Comparison of ENCODE assay signal across 8 cellular contexts in genomic region chr4:24551492-24552330, GRCh38. TPM values are rescaled to one million over a fixed set of nuclear protein-coding genes. Genes with fewer than 3 reads are reported as not detected.
DNase-seq lines count a peak whose midpoint lies in the region; ATAC-seq and TF ChIP-seq lines count a peak whose summit lies in the region.

No MANE protein-coding gene starts in this region.

- H3K9me3 Mint-ChIP-seq in MCF 10A (ENCODE audit: unreplicated experiment): no peaks in the 10 kb centered on the region

- CTCF ChIA-PET in MCF 10A (lab: Yijun Ruan, JAX): interaction anchor here (0.5 to 3.9 kb wide), 16 partner anchors 10 to 771 kb away, joined by 3 to 14 read pairs (median 4); no protein-coding TSS in a partner anchor

- no peak overlapping the region for H3K4me3 Mint-ChIP-seq in MCF 10A (ENCODE audit: unreplicated experiment)

- 65 to 67% methylated on average over 2 of the region's 2 CpGs for WGBS in tibial nerve, 2 donors

- H3K4me1 Mint-ChIP-seq in MCF 10A (ENCODE audit: insufficient read depth, unreplicated experiment): peaks cover 18% of the 10 kb centered on the region

- no peak for ATAC-seq in HG03457 (IDR thresholded peaks at IDR 0.05; ENCODE audit: unreplicated experiment)

- H3K27me3 Mint-ChIP-seq in MCF 10A (ENCODE audit: insufficient read depth, unreplicated experiment): no peaks in the 10 kb centered on the region

- TF ChIP-seq POLR2A in breast epithelium (IDR thresholded peaks at IDR 0.05) (no peak), Peyer's patch (IDR thresholded peaks at IDR 0.05) (no peak), tibial nerve (IDR thresholded peaks at IDR 0.05) (no peak)

- POLR2A ChIA-PET in MCF 10A (lab: Yijun Ruan, JAX): interaction anchor here (0.5 to 2.0 kb wide), 5 partner anchors 12 to 1067 kb away, joined by 3 to 7 read pairs (median 4); partner anchors contain the start of gene DHX15

- H3K27ac ChIP-seq in breast epithelium (no peak overlapping the region), Peyer's patch (no peak overlapping the region), tibial nerve (peak overlapping the region in 2 of 4 donors; percentile 13 to 23)

- TF ChIP-seq CTCF in MCF 10A (IDR thresholded peaks at IDR 0.05; ENCODE audit: unreplicated experiment): peak; percentile 43
- TF ChIP-seq CTCF in breast epithelium (IDR thresholded peaks at IDR 0.05): no peak
- TF ChIP-seq CTCF in Peyer's patch (IDR thresholded peaks at IDR 0.05): peak in 4 of 6 experiments; percentile 12 to 28 (median 23)
- peak; percentile 47 for TF ChIP-seq CTCF in fibroblast of the aortic adventitia (IDR thresholded peaks at IDR 0.05; ENCODE audit: insufficient read depth, low read length)
- TF ChIP-seq CTCF in tibial nerve (IDR thresholded peaks at IDR 0.05): peak in 3 of 5 experiments; percentile 13 to 27 (median 17)

- no peak for TF ChIP-seq EP300 in tibial nerve (IDR thresholded peaks at IDR 0.05)

- peaks cover 65% of the 10 kb centered on the region for H3K36me3 Mint-ChIP-seq in MCF 10A (ENCODE audit: insufficient read depth, unreplicated experiment)

- H3K36me3 ChIP-seq in breast epithelium (no peaks in the 10 kb centered on the region), Peyer's patch (peaks cover 0 to 44% (median 0%) of the 10 kb centered on the region in 3 donors), tibial nerve (peaks cover 0 to 36% (median 9%) of the 10 kb centered on the region in 3 donors)

- intact Hi-C loops in MCF 10A (cut with micrococcal nuclease) (no loop called here), breast epithelium (cut with DNase I; ENCODE audit: low total_unique reads) (loop anchor here (5.0 kb wide), 1 partner anchor 874 kb away; no protein-coding TSS in a partner anchor)

- no peaks in the 10 kb centered on the region for H3K4me1 ChIP-seq in breast epithelium
- H3K4me1 ChIP-seq in Peyer's patch: peaks cover 0 to 14% (median 0%) of the 10 kb centered on the region in 4 donors
- H3K4me1 ChIP-seq in tibial nerve: peaks cover 0 to 45% (median 17%) of the 10 kb centered on the region in 4 donors

- no peak overlapping the region for H3K4me3 ChIP-seq in breast epithelium
- H3K4me3 ChIP-seq in Peyer's patch: no peak overlapping the region
- H3K4me3 ChIP-seq in fibroblast of the aortic adventitia (ENCODE audit: low read depth, low read length): no peak overlapping the region
- no peak overlapping the region for H3K4me3 ChIP-seq in tibial nerve

- no TSS peak for BruUV-seq in MCF 10A (replicated peaks; lab: Mats Ljungman, UMichigan)

- no peaks in the 10 kb centered on the region for H3K9me3 ChIP-seq in breast epithelium
- no peaks in the 10 kb centered on the region for H3K9me3 ChIP-seq in Peyer's patch
- H3K9me3 ChIP-seq in tibial nerve: no peaks in the 10 kb centered on the region

- no peak overlapping the region for H3K27ac Mint-ChIP-seq in MCF 10A (ENCODE audit: low read depth, unreplicated experiment)

- no peaks in the 10 kb centered on the region for H3K27me3 ChIP-seq in breast epithelium
- no peaks in the 10 kb centered on the region for H3K27me3 ChIP-seq in Peyer's patch
- H3K27me3 ChIP-seq in tibial nerve: no peaks in the 10 kb centered on the region

- DNase-seq in MCF 10A (ENCODE audit: unreplicated experiment) (no peak), breast epithelium (ENCODE audit: low spot score in 2 of 2) (no peak), Peyer's patch (no peak), fibroblast of the aortic adventitia (ENCODE audit: low read depth) (peak; percentile 81), tibial nerve (ENCODE audit: low spot score in 2 of 2) (no peak), cerebellar nuclear complex (lab: John Stamatoyannopoulos, UW) (no peak)
- DNase-seq in activated effector memory CD4-positive, alpha-beta T cell treated with Interleukin-2 at 50 U/mL for 16 hours: no peak

RNA-seq across cellular contexts. Expression of gene DHX15, which starts 32.6 kb away (rescaled TPM):
- total RNA-seq in MCF 10A (2022) (114 and 125 TPM in 2 replicates), breast epithelium (100 to 1,000 TPM; 119 to 207 (median 192) TPM), Peyer's patch (100 to 1,000 TPM; 125 to 314 (median 146) TPM), fibroblast of the aortic adventitia (ENCODE audit: low replicate concordance) (141 and 165 TPM in 2 replicates), tibial nerve (100 to 1,000 TPM; 127 to 167 (median 134) TPM)

Comparison
In these comparisons a context has a peak if more than half of its experiments do, and no peak if none do; other contexts are left out.
1. CTCF ChIP-seq: peak in MCF 10A (single experiment), Peyer's patch (4 of 6), fibroblast of the aortic adventitia (single experiment) and tibial nerve (3 of 5); none in breast epithelium (0 of 3).